1 cellular context compared by ENCODE assay signal in genomic region chr1:205261091-205261732, GRCh38.
TF ChIP-seq lines count a peak whose summit lies in the region.

No MANE protein-coding gene starts in this region.

TF ChIP-seq in HEK293, 187 proteins besides CTCF, POLR2A, EP300 and RAD21 (continued from another document):
- TF ChIP-seq, protein P1, sequence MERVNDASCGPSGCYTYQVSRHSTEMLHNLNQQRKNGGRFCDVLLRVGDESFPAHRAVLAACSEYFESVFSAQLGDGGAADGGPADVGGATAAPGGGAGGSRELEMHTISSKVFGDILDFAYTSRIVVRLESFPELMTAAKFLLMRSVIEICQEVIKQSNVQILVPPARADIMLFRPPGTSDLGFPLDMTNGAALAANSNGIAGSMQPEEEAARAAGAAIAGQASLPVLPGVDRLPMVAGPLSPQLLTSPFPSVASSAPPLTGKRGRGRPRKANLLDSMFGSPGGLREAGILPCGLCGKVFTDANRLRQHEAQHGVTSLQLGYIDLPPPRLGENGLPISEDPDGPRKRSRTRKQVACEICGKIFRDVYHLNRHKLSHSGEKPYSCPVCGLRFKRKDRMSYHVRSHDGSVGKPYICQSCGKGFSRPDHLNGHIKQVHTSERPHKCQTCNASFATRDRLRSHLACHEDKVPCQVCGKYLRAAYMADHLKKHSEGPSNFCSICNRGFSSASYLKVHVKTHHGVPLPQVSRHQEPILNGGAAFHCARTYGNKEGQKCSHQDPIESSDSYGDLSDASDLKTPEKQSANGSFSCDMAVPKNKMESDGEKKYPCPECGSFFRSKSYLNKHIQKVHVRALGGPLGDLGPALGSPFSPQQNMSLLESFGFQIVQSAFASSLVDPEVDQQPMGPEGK (tag by site-specific recombination; IDR thresholded peaks at IDR 0.05): peak; percentile 51; the same call in 1 of the 2 replicates
- TF ChIP-seq EGR2 (tag by site-specific recombination; IDR thresholded peaks at IDR 0.05; ENCODE audit: low read depth) (peak; percentile 57), OSR2 (tag by site-specific recombination; IDR thresholded peaks at IDR 0.05) (peak; percentile 97), ZNF692 (tag by site-specific recombination; IDR thresholded peaks at IDR 0.05) (peak; percentile 64; the same call in 1 of the 2 replicates), SCRT2 (tag by site-specific recombination; IDR thresholded peaks at IDR 0.05) (peak; percentile 16; the same call in 1 of the 2 replicates), SP7 (tag by site-specific recombination; IDR thresholded peaks at IDR 0.05) (0 out of 2 replicates have a peak, but pooled peaks have one; percentile 19), KLF17 (tag by site-specific recombination; IDR thresholded peaks at IDR 0.05) (peak; percentile 18; the same call in 1 of the 2 replicates)
